ENCODE assay signal across 1 cellular context in genomic region chr7:121372376-121373024, GRCh38.
TF ChIP-seq lines count a peak whose summit lies in the region.

No MANE protein-coding gene starts in this region.

TF ChIP-seq in HepG2, 621 proteins besides CTCF, POLR2A, EP300 and RAD21:
- no peak for TF ChIP-seq PHF8 (CRISPR knock-in tag; IDR thresholded peaks at IDR 0.05)
- TF ChIP-seq MAZ (IDR thresholded peaks at IDR 0.05; ENCODE audit: borderline replicate concordance, low read depth, low read length), result no peak
- no peak for TF ChIP-seq MAZ (CRISPR knock-in tag; IDR thresholded peaks at IDR 0.05; ENCODE audit: low read depth)
- no peak for TF ChIP-seq SNAI1 (CRISPR knock-in tag; IDR thresholded peaks at IDR 0.05; ENCODE audit: borderline replicate concordance)
- TF ChIP-seq IKZF5 (CRISPR knock-in tag; IDR thresholded peaks at IDR 0.05), result no peak
- no peak for TF ChIP-seq ZNF251 (CRISPR knock-in tag; IDR thresholded peaks at IDR 0.05)
- no peak for TF ChIP-seq NRL (CRISPR knock-in tag; IDR thresholded peaks at IDR 0.05; ENCODE audit: borderline replicate concordance)
